In the genomic region with DNA sequence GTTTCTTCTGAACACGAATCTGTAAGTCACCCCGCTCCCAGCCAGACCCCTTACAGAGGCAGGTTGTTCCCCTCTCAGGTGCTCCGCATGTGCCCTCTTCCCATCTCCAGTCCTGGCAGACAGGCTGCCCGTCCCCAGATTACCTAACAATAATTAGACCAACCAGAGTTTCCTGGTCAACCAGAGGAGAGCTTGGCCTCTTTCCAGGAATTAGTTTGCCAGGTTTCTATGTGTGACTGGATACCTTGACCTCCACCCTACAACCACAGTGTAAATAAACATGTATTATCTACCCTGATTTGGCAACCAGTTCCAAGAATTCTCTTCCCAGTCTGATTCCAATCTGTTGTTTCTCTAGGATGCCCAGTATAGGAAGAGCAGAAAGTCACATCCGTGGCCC, we compare ENCODE assay signal across 15 cellular contexts.
A peak's percentile ranks its signal among the peaks of the same experiment; 100 is the strongest.
DNase-seq lines count a peak whose midpoint lies in the region; ATAC-seq and TF ChIP-seq lines count a peak whose summit lies in the region.
"Had no signal": no experiment of that assay in that cellular context is flagged by ENCODE, and none has a peak within 500 bp of the region (broad histone marks: within the 10 kb centered on the region; RNA-seq: fewer than 3 reads in every experiment).

No MANE protein-coding gene starts in this region.

- H3K4ac ChIP-seq in IMR-90 (ENCODE audit: low read depth, low read length) = no peak overlapping the region

- H2BK15ac ChIP-seq in IMR-90 (ENCODE audit: low read depth, low read length) = no peak overlapping the region

- H4K8ac ChIP-seq in IMR-90 (ENCODE audit: low read depth in 2 of 2, low read length in 2 of 2) = no peak overlapping the region

- H3K56ac ChIP-seq in IMR-90 (ENCODE audit: extremely low read depth, insufficient read depth, low read length) = no peak overlapping the region

- TF ChIP-seq CTCF in IMR-90 (conservative IDR thresholded peaks at IDR 0.05; ENCODE audit: low read depth, low read length) = no peak
- TF ChIP-seq CTCF in PC-9 (conservative IDR thresholded peaks at IDR 0.05) = no peak

- H3K4me1 ChIP-seq in IMR-90 (ENCODE audit: control insufficient read depth, insufficient read depth, low read length) (no peaks in the 10 kb centered on the region), PC-9 (replicated peaks; ENCODE audit: insufficient read depth) (peaks cover 14% of the 10 kb centered on the region; the same call in 1 of the 2 replicates)

- WGBS in IMR-90 (ENCODE audit: extremely low coverage in 2 of 2, insufficient read length in 1 of 2), 2 experiments = 66% methylated on average over 3 of the region's 5 CpGs; no CpG with 5 or more reads in 1 of the 2 experiments

- H2AFZ ChIP-seq in IMR-90 (replicated peaks; ENCODE audit: low read length, poor library complexity) (no peak overlapping the region), PC-9 (no peak overlapping the region)

- peaks cover 9% of the 10 kb centered on the region; the same call in 1 of the 2 replicates for H3F3A ChIP-seq in PC-9 (ENCODE audit: insufficient read depth, low read depth)

- TF ChIP-seq POLR2A in IMR-90 (IDR thresholded peaks at IDR 0.05; ENCODE audit: low read depth, low read length) = no peak

- no peak overlapping the region for H3K4me3 ChIP-seq in IMR-90 (ENCODE audit: insufficient read depth, low read depth, low read length)
- no peak overlapping the region for H3K4me3 ChIP-seq in PC-9
- H3K4me3 ChIP-seq: ascending aorta, skin epidermis had no signal

- H3K27ac ChIP-seq in IMR-90 (ENCODE audit: insufficient read depth, low read length) = no peak overlapping the region
- H3K27ac ChIP-seq in PC-9 = no peak overlapping the region
- H3K27ac ChIP-seq: ascending aorta, skin epidermis had no signal

- no peak overlapping the region for H4K5ac ChIP-seq in IMR-90 (ENCODE audit: low read depth, low read length)

- H3K36me3 ChIP-seq in IMR-90 (ENCODE audit: control insufficient read depth, insufficient read depth, low read length) (no peaks in the 10 kb centered on the region), PC-9 (ENCODE audit: low read depth) (no peaks in the 10 kb centered on the region)

- H3K23ac ChIP-seq in IMR-90 (ENCODE audit: low read depth, low read length) = no peak overlapping the region

- no peaks in the 10 kb centered on the region for H3K9me1 ChIP-seq in IMR-90 (ENCODE audit: insufficient read depth, low read length)

- no peak overlapping the region for H3K9ac ChIP-seq in IMR-90 (ENCODE audit: low read depth, low read length)

- dilution Hi-C loops in IMR-90 (cut with HindIII; ENCODE audit: low sequenced_read_pairs, unreplicated experiment) = no loop called here

- no peaks in the 10 kb centered on the region for H3K79me2 ChIP-seq in PC-9 (ENCODE audit: low read depth)

- POLR2A ChIA-PET in IMR-90 (lab: Charles Lee; ENCODE audit: unreplicated experiment) (no interaction called here), PC-9 (lab: Charles Lee; ENCODE audit: unreplicated experiment) (interaction anchor here (0.6 kb wide), 1 partner anchor 527 kb away, joined by 10 read pairs; no protein-coding TSS in a partner anchor)

- H2AK9ac ChIP-seq in IMR-90 (replicated peaks; ENCODE audit: low read depth, low read length, poor library complexity) = no peak overlapping the region

- H4K20me1 ChIP-seq in IMR-90 (ENCODE audit: insufficient read depth, low read length) (no peaks in the 10 kb centered on the region), PC-9 (ENCODE audit: insufficient read depth) (peaks cover 18% of the 10 kb centered on the region)

- H3K4me2 ChIP-seq in IMR-90 (ENCODE audit: low read depth, low read length) = no peak overlapping the region
- H3K4me2 ChIP-seq in PC-9 = peak overlapping the region; percentile 6; the same call in 1 of the 2 replicates

- DNase-seq in COR-L47 (lab: John Stamatoyannopoulos, UW) (peak; percentile 98), IMR-90 (peak; percentile 4), PC-9 (peak; percentile 78 to 85), kidney tubule cell (ENCODE audit: low spot score) (peak; percentile 91), midbrain (lab: John Stamatoyannopoulos, UW) (no peak), NOMO-1 treated with dmso at 0.1 percent for 144 hours (lab: John Stamatoyannopoulos, UW; ENCODE audit: unreplicated experiment) (no peak)
- DNase-seq in stimulated activated CD4-positive, alpha-beta T cell treated with anti-CD3 and anti-CD28 coated beads, Interleukin-4, amount 100 ng/mL, for 1 hour = no peak
- DNase-seq: activated T-cell treated with anti-CD3 and anti-CD28 coated beads for 4 hours; CD4-positive, CD25-positive, alpha-beta regulatory T cell; Kasumi-1; OCI-M1 had no signal

- H3K9me3 ChIP-seq in IMR-90 (ENCODE audit: control insufficient read depth, insufficient read depth, low read length) (no peaks in the 10 kb centered on the region), PC-9 (ENCODE audit: insufficient read depth, low read depth) (no peaks in the 10 kb centered on the region)
- H3K9me3 ChIP-seq: ascending aorta had no signal

- ATAC-seq in IMR-90 (ENCODE audit: low read depth) (no peak), HG03139 (IDR thresholded peaks at IDR 0.05; ENCODE audit: unreplicated experiment) (no peak)
- ATAC-seq: HCT116 had no signal

- H3K79me1 ChIP-seq in IMR-90 (ENCODE audit: low read depth in 1 of 2, low read length in 2 of 2) = no peaks in the 10 kb centered on the region

- H4K91ac ChIP-seq in IMR-90 (ENCODE audit: insufficient read depth, low read depth, low read length) = no peak overlapping the region

- H3K18ac ChIP-seq in IMR-90 (ENCODE audit: low read depth, low read length) = no peak overlapping the region

- H3K27me3 ChIP-seq in IMR-90 (ENCODE audit: control insufficient read depth, insufficient read depth, low read length) (peaks cover 15% of the 10 kb centered on the region), PC-9 (ENCODE audit: insufficient read depth, low read depth) (peaks cover 41% of the 10 kb centered on the region)
- H3K27me3 ChIP-seq: ascending aorta had no signal

- H2BK5ac ChIP-seq in IMR-90 (ENCODE audit: low read depth, low read length, poor library complexity, severe bottlenecking) = no peak overlapping the region

- no peak overlapping the region for H2BK120ac ChIP-seq in IMR-90 (ENCODE audit: low read depth, low read length)

- H2AK5ac ChIP-seq in IMR-90 (ENCODE audit: low read depth, low read length) = no peak overlapping the region

- in situ Hi-C loops in IMR-90 (cut with MboI; ENCODE audit: low sequenced_read_pairs) = no loop called here

- no peak overlapping the region for H3K14ac ChIP-seq in IMR-90 (replicated peaks; ENCODE audit: low read depth, low read length)

- CTCF ChIA-PET in IMR-90 (lab: Yijun Ruan, JAX) = interaction anchor here (0.5 kb wide), 1 partner anchor 11 kb away, joined by 3 read pairs; no protein-coding TSS in a partner anchor
- CTCF ChIA-PET in PC-9 (lab: Charles Lee) = no interaction called here

- no peak for TF ChIP-seq RAD21 in IMR-90 (IDR thresholded peaks at IDR 0.05; ENCODE audit: low read length)

- H3K9me2 ChIP-seq in PC-9 (ENCODE audit: insufficient read depth) = no peaks in the 10 kb centered on the region

- BruUV-seq in IMR-90 (replicated peaks; lab: Mats Ljungman, UMichigan) (no TSS peak), PC-9 (replicated peaks; lab: Mats Ljungman, UMichigan) (no TSS peak)

- intact Hi-C loops in IMR-90 (cut with micrococcal nuclease) (loop anchor here (5.0 kb wide), 1 partner anchor 85 kb away; no protein-coding TSS in a partner anchor), PC-9 (cut with micrococcal nuclease; ENCODE audit: unreplicated experiment) (loop anchor here (5.0 to 10.0 kb wide), 4 partner anchors 270 to 1227 kb away; no protein-coding TSS in a partner anchor)

- H2BK20ac ChIP-seq in IMR-90 (ENCODE audit: low read depth, low read length) = no peak overlapping the region

TF ChIP-seq in IMR-90, 13 proteins besides CTCF, POLR2A, EP300 and RAD21:
- no peak for TF ChIP-seq MAZ (IDR thresholded peaks at IDR 0.05; ENCODE audit: borderline replicate concordance, low read depth, low read length)
- TF ChIP-seq NFE2L2 (IDR thresholded peaks at IDR 0.05; ENCODE audit: low read depth, low read length) = no peak
- no peak for TF ChIP-seq BHLHE40 (IDR thresholded peaks at IDR 0.05; ENCODE audit: low read depth, low read length)
- no peak for TF ChIP-seq CEBPB (IDR thresholded peaks at IDR 0.05; ENCODE audit: low read depth, low read length)
- TF ChIP-seq MAFK (IDR thresholded peaks at IDR 0.05; ENCODE audit: low read depth, low read length) = no peak
- TF ChIP-seq RFX5 (IDR thresholded peaks at IDR 0.05; ENCODE audit: low read depth, low read length) = no peak

Comparison
In these comparisons a context has a peak if more than half of its experiments do, and no peak if none do; other contexts are left out.
1. DNase-seq: peak in COR-L47 (single experiment), IMR-90 (single experiment), PC-9 (2 of 2) and kidney tubule cell (single experiment); none in stimulated activated CD4-positive, alpha-beta T cell treated with anti-CD3 and anti-CD28 coated beads, Interleukin-4, amount 100 ng/mL, for 1 hour (single experiment), midbrain (single experiment) and NOMO-1 treated with dmso at 0.1 percent for 144 hours (single experiment).